Comparison of ENCODE assay signal across 12 cellular contexts in genomic region chr11:17406082-17406817, GRCh38. TPM values are rescaled to one million over a fixed set of nuclear protein-coding genes. Genes with fewer than 3 reads are reported as not detected.
A peak's percentile ranks its signal among the peaks of the same experiment; 100 is the strongest.
DNase-seq lines count a peak whose midpoint lies in the region; ATAC-seq and TF ChIP-seq lines count a peak whose summit lies in the region.
"Had no signal": no experiment of that assay in that cellular context is flagged by ENCODE, and none has a peak within 500 bp of the region (broad histone marks: within the 10 kb centered on the region; RNA-seq: fewer than 3 reads in every experiment).

No MANE protein-coding gene starts in this region.

- intact Hi-C loops in Right ventricle myocardium inferior (cut with DNase I) = no loop called here
- intact Hi-C loops in left cardiac atrium (cut with DNase I) = no loop called here
- intact Hi-C loops in esophagus muscularis mucosa (cut with DNase I) = loop anchor here (5.0 kb wide), 1 partner anchor 76 kb away; no protein-coding TSS in a partner anchor
- intact Hi-C loops in uterus (cut with DNase I; ENCODE audit: low total_unique reads) = no loop called here

- H2AFZ ChIP-seq in neuronal stem cell (ENCODE audit: low read length) = peak overlapping the region; percentile 87

- no peak overlapping the region for H4K91ac ChIP-seq in neuronal stem cell (ENCODE audit: low read depth, low read length, poor library complexity)

- H3K9me3 ChIP-seq in esophagus muscularis mucosa = no peaks in the 10 kb centered on the region
- H3K9me3 ChIP-seq in neuronal stem cell (replicated peaks in 1 of 2; ENCODE audit: control insufficient read depth in 2 of 2, insufficient read depth in 1 of 2, low read depth in 1 of 2, low read length in 2 of 2) = no peaks in the 10 kb centered on the region
- H3K9me3 ChIP-seq in uterus = no peaks in the 10 kb centered on the region

- peak overlapping the region; percentile 28 for H3K14ac ChIP-seq in neuronal stem cell (ENCODE audit: low read length)

- no peak overlapping the region for H3K23ac ChIP-seq in neuronal stem cell (ENCODE audit: low read depth, low read length, poor library complexity)

- no peaks in the 10 kb centered on the region for H3K36me3 ChIP-seq in esophagus muscularis mucosa
- no peaks in the 10 kb centered on the region for H3K36me3 ChIP-seq in neuronal stem cell (replicated peaks in 1 of 2; ENCODE audit: control insufficient read depth in 2 of 2, insufficient read depth in 2 of 2, low read length in 2 of 2)
- no peaks in the 10 kb centered on the region for H3K36me3 ChIP-seq in uterus

- no peak overlapping the region for H3K9ac ChIP-seq in neuronal stem cell (ENCODE audit: low read depth, low read length, poor library complexity)

- peak overlapping the region; percentile 24 for H3K18ac ChIP-seq in neuronal stem cell (ENCODE audit: low read length)

- peak overlapping the region; percentile 88 for H2BK15ac ChIP-seq in neuronal stem cell (ENCODE audit: low read length)

- H2BK12ac ChIP-seq in neuronal stem cell (ENCODE audit: low read length) = peak overlapping the region; percentile 32

- H2BK5ac ChIP-seq in neuronal stem cell (ENCODE audit: low read length) = peak overlapping the region; percentile 70

- H3K79me1 ChIP-seq in neuronal stem cell (ENCODE audit: low read depth, low read length) = no peaks in the 10 kb centered on the region

- no peak for TF ChIP-seq EP300 in esophagus muscularis mucosa (IDR thresholded peaks at IDR 0.05)

- 91% methylated on average over 6 of the region's 8 CpGs for WGBS in esophagus muscularis mucosa
- WGBS in neuronal stem cell (ENCODE audit: extremely low coverage in 2 of 2, insufficient read length in 2 of 2, insufficient replicate concordance in 1 of 2), 2 donors = no CpG with 5 or more reads among the region's 8 CpGs

- peak overlapping the region; percentile 7 to 35 (median 16) for H3K27ac ChIP-seq in esophagus muscularis mucosa (replicated peaks in 1 of 4)
- H3K27ac ChIP-seq in neuronal stem cell (replicated peaks; ENCODE audit: low read length) = no peak overlapping the region
- peak overlapping the region; percentile 14 to 62 for H3K27ac ChIP-seq in uterus

- H3K27me3 ChIP-seq in esophagus muscularis mucosa (no peaks in the 10 kb centered on the region), neuronal stem cell (ENCODE audit: control insufficient read depth in 3 of 3, insufficient read depth in 3 of 3, low read depth in 1 of 3, low read length in 3 of 3) (peaks cover 0 to 14% (median 0%) of the 10 kb centered on the region in 3 experiments), uterus (no peaks in the 10 kb centered on the region)

- no peak for TF ChIP-seq CTCF in esophagus muscularis mucosa (IDR thresholded peaks at IDR 0.05)
- no peak for TF ChIP-seq CTCF in uterus (IDR thresholded peaks at IDR 0.05)

- H3K4me1 ChIP-seq in esophagus muscularis mucosa = peaks cover 17 to 28% (median 19%) of the 10 kb centered on the region in 4 donors
- no peaks in the 10 kb centered on the region for H3K4me1 ChIP-seq in neuronal stem cell (ENCODE audit: control insufficient read depth in 2 of 2, insufficient read depth in 1 of 2, low read depth in 1 of 2, low read length in 2 of 2)
- peaks cover 0 to 3% of the 10 kb centered on the region in 2 donors for H3K4me1 ChIP-seq in uterus

- H2BK120ac ChIP-seq in neuronal stem cell (ENCODE audit: low read depth, low read length) = no peak overlapping the region

- H4K8ac ChIP-seq in neuronal stem cell (ENCODE audit: low read depth, low read length) = no peak overlapping the region

- TF ChIP-seq POLR2A in esophagus muscularis mucosa (IDR thresholded peaks at IDR 0.05; ENCODE audit: low read depth) (no peak), uterus (IDR thresholded peaks at IDR 0.05) (no peak)

- no peak overlapping the region for H3K4ac ChIP-seq in neuronal stem cell (ENCODE audit: low read length)

- no peak overlapping the region for H3K4me3 ChIP-seq in esophagus muscularis mucosa
- no peak overlapping the region for H3K4me3 ChIP-seq in neuronal stem cell (ENCODE audit: low read length in 2 of 2)
- no peak overlapping the region for H3K4me3 ChIP-seq in uterus

- peak; percentile 43 for ATAC-seq in Right ventricle myocardium inferior
- no peak for ATAC-seq in left cardiac atrium

- DNase-seq in Right ventricle myocardium inferior (ENCODE audit: missing footprints) (no peak), left cardiac atrium (no peak), esophagus muscularis mucosa (ENCODE audit: extremely low spot score) (no peak), neuronal stem cell (ENCODE audit: low spot score) (no peak), uterus (no peak), SW480 (ENCODE audit: low spot score) (no peak)
- DNase-seq in stimulated activated CD8-positive, alpha-beta memory T cell treated with anti-CD3 and anti-CD28 coated beads, Interleukin-4, amount 100 ng/mL, for 48 hours = no peak
- DNase-seq in activated naive CD4-positive, alpha-beta T cell treated with anti-CD3 and anti-CD28 coated beads, Interleukin-2, amount 50 U/mL, for 16 hours = no peak
- DNase-seq: activated CD4-positive, alpha-beta memory T cell treated with anti-CD3 and anti-CD28 coated beads, Interleukin-2, amount 10 ng/mL, durations not matched to agents 7 days and 5 days; activated gamma-delta T cell; cortex of kidney; NCI-H2171 had no signal

- peak overlapping the region; percentile 50 for H2AK5ac ChIP-seq in neuronal stem cell (ENCODE audit: low read depth, low read length)

- no peak overlapping the region for H3K4me2 ChIP-seq in neuronal stem cell (ENCODE audit: insufficient read depth, low read length, poor library complexity, severe bottlenecking)

RNA-seq across cellular contexts. Expression of gene KCNJ11, which starts 17.8 kb away (rescaled TPM):
- 23.5 TPM for total RNA-seq in Right ventricle myocardium inferior
- total RNA-seq in left cardiac atrium = 10 to 100 TPM; 11.3 to 21.2 TPM
- 1 to 10 TPM in 2 of 4 donors, under 1 TPM in 1, not detected in 1; 0.66 to 6.5 (median 2.5) TPM for total RNA-seq in esophagus muscularis mucosa
- polyA plus RNA-seq in neuronal stem cell (2013, experiment 1 of 2) = 4.0 TPM
- polyA plus RNA-seq in neuronal stem cell (2013, experiment 2 of 2) = 2.9 TPM
- total RNA-seq in uterus = 1 to 10 TPM in 1 of 4 donors, under 1 TPM in 1, not detected in 2; 0.83 to 3.9 TPM

RNA-seq across cellular contexts. Expression of gene NCR3LG1, which starts 54.6 kb away (rescaled TPM):
- total RNA-seq in Right ventricle myocardium inferior = 0.73 TPM
- 1 to 10 TPM; 1.9 to 4.2 TPM for total RNA-seq in left cardiac atrium
- total RNA-seq in esophagus muscularis mucosa = 1 to 10 TPM; 1.7 to 3.6 (median 2.4) TPM
- polyA plus RNA-seq in neuronal stem cell (2013, experiment 1 of 2) = 1.6 TPM
- 1.4 TPM for polyA plus RNA-seq in neuronal stem cell (2013, experiment 2 of 2)
- total RNA-seq in uterus = 1 to 10 TPM in 2 of 4 donors, under 1 TPM in 2; 0.29 to 4.6 (median 0.91) TPM
